8 cellular contexts compared by ENCODE assay signal in genomic region chr3:31462050-31462569, GRCh38.
DNase-seq lines count a peak whose midpoint lies in the region; ATAC-seq and TF ChIP-seq lines count a peak whose summit lies in the region.
"Had no signal": no experiment of that assay in that cellular context is flagged by ENCODE, and none has a peak within 500 bp of the region (broad histone marks: within the 10 kb centered on the region; RNA-seq: fewer than 3 reads in every experiment).

No MANE protein-coding gene starts in this region.

- peak overlapping the region; percentile 26 for H3K4me3 Mint-ChIP-seq in activated naive CD8-positive, alpha-beta T cell treated with anti-CD3 and anti-CD28 coated beads, Interleukin-2, amount 10 ng/mL, durations not matched to agents 7 days and 5 days

- H3K9me3 ChIP-seq in gastrocnemius medialis, result no peaks in the 10 kb centered on the region
- H3K9me3 ChIP-seq: upper lobe of left lung had no signal

- peak overlapping the region; percentile 70 for H3K27ac Mint-ChIP-seq in activated naive CD8-positive, alpha-beta T cell treated with anti-CD3 and anti-CD28 coated beads, Interleukin-2, amount 10 ng/mL, durations not matched to agents 7 days and 5 days

- TF ChIP-seq POLR2A in gastrocnemius medialis (IDR thresholded peaks at IDR 0.05), result no peak

- ATAC-seq in GM19023 (IDR thresholded peaks at IDR 0.05; ENCODE audit: unreplicated experiment) (peak; percentile 80), HG02870 (IDR thresholded peaks at IDR 0.05; ENCODE audit: unreplicated experiment) (peak; percentile 86), gastrocnemius medialis (no peak)
- peak; percentile 85 for ATAC-seq in activated naive CD8-positive, alpha-beta T cell treated with anti-CD3 and anti-CD28 coated beads, Interleukin-2, amount 10 ng/mL, durations not matched to agents 7 days and 5 days (ENCODE audit: low read depth)

- H3K4me3 ChIP-seq in gastrocnemius medialis, result no peak overlapping the region
- H3K4me3 ChIP-seq: upper lobe of left lung had no signal

- no peak for TF ChIP-seq CTCF in gastrocnemius medialis (IDR thresholded peaks at IDR 0.05 in 4 of 5, conservative IDR thresholded peaks at IDR 0.05 in 1 of 5)

- in situ Hi-C loops in gastrocnemius medialis (cut with MboI; ENCODE audit: low sequenced_read_pairs in 4 of 4), result no loop called here

- POLR2A ChIA-PET in activated naive CD8-positive, alpha-beta T cell treated with anti-CD3 and anti-CD28 coated beads, Interleukin-2, amount 10 ng/mL, durations not matched to agents 7 days and 5 days (lab: Charles Lee), result interaction anchor here (3.5 kb wide), 1 partner anchor 70 kb away, joined by 34 read pairs; the partner anchor contains the start of gene STT3B

- no peaks in the 10 kb centered on the region for H3K27me3 ChIP-seq in gastrocnemius medialis
- H3K27me3 ChIP-seq: upper lobe of left lung had no signal

- intact Hi-C loops in gastrocnemius medialis (cut with DNase I; ENCODE audit: low total_unique reads), result no loop called here

- peaks cover 4% of the 10 kb centered on the region for H3K36me3 Mint-ChIP-seq in activated naive CD8-positive, alpha-beta T cell treated with anti-CD3 and anti-CD28 coated beads, Interleukin-2, amount 10 ng/mL, durations not matched to agents 7 days and 5 days

- no peak overlapping the region for H3K27ac ChIP-seq in gastrocnemius medialis
- H3K27ac ChIP-seq: upper lobe of left lung had no signal

- H3K4me1 Mint-ChIP-seq in activated naive CD8-positive, alpha-beta T cell treated with anti-CD3 and anti-CD28 coated beads, Interleukin-2, amount 10 ng/mL, durations not matched to agents 7 days and 5 days, result peaks cover 14% of the 10 kb centered on the region

- peaks cover 1% of the 10 kb centered on the region for H3K9me3 Mint-ChIP-seq in activated naive CD8-positive, alpha-beta T cell treated with anti-CD3 and anti-CD28 coated beads, Interleukin-2, amount 10 ng/mL, durations not matched to agents 7 days and 5 days

- no peaks in the 10 kb centered on the region for H3K4me1 ChIP-seq in gastrocnemius medialis
- H3K4me1 ChIP-seq: upper lobe of left lung had no signal

- H3K27me3 Mint-ChIP-seq in activated naive CD8-positive, alpha-beta T cell treated with anti-CD3 and anti-CD28 coated beads, Interleukin-2, amount 10 ng/mL, durations not matched to agents 7 days and 5 days, result no peaks in the 10 kb centered on the region

- H3K36me3 ChIP-seq in gastrocnemius medialis, result no peaks in the 10 kb centered on the region
- H3K36me3 ChIP-seq: upper lobe of left lung had no signal

- DNase-seq in NOMO-1 treated with DMSO at 0.1 percent for 48 hours (lab: John Stamatoyannopoulos, UW; ENCODE audit: unreplicated experiment) (peak; percentile 65), gastrocnemius medialis (no peak), T1000 (lab: John Stamatoyannopoulos, UW) (no peak)
- no peak for DNase-seq in activated naive CD8-positive, alpha-beta T cell treated with anti-CD3 and anti-CD28 coated beads, Interleukin-2, amount 10 ng/mL, durations not matched to agents 7 days and 5 days
- peak; percentile 26 for DNase-seq in stimulated activated CD4-positive, alpha-beta T cell treated with anti-CD3 and anti-CD28 coated beads, Interleukin-4, amount 100 ng/mL, for 24 hours
- DNase-seq: upper lobe of left lung had no signal

Comparison
In these comparisons a context has a peak if more than half of its experiments do, and no peak if none do; other contexts are left out.
1. ATAC-seq: peak in GM19023 (single experiment), HG02870 (single experiment) and activated naive CD8-positive, alpha-beta T cell treated with anti-CD3 and anti-CD28 coated beads, Interleukin-2, amount 10 ng/mL, durations not matched to agents 7 days and 5 days (single experiment); none in gastrocnemius medialis (0 of 2).
2. DNase-seq: peak in NOMO-1 treated with DMSO at 0.1 percent for 48 hours (single experiment) and stimulated activated CD4-positive, alpha-beta T cell treated with anti-CD3 and anti-CD28 coated beads, Interleukin-4, amount 100 ng/mL, for 24 hours (single experiment); none in activated naive CD8-positive, alpha-beta T cell treated with anti-CD3 and anti-CD28 coated beads, Interleukin-2, amount 10 ng/mL, durations not matched to agents 7 days and 5 days (single experiment), gastrocnemius medialis (0 of 2) and T1000 (single experiment).